In the genomic region with DNA sequence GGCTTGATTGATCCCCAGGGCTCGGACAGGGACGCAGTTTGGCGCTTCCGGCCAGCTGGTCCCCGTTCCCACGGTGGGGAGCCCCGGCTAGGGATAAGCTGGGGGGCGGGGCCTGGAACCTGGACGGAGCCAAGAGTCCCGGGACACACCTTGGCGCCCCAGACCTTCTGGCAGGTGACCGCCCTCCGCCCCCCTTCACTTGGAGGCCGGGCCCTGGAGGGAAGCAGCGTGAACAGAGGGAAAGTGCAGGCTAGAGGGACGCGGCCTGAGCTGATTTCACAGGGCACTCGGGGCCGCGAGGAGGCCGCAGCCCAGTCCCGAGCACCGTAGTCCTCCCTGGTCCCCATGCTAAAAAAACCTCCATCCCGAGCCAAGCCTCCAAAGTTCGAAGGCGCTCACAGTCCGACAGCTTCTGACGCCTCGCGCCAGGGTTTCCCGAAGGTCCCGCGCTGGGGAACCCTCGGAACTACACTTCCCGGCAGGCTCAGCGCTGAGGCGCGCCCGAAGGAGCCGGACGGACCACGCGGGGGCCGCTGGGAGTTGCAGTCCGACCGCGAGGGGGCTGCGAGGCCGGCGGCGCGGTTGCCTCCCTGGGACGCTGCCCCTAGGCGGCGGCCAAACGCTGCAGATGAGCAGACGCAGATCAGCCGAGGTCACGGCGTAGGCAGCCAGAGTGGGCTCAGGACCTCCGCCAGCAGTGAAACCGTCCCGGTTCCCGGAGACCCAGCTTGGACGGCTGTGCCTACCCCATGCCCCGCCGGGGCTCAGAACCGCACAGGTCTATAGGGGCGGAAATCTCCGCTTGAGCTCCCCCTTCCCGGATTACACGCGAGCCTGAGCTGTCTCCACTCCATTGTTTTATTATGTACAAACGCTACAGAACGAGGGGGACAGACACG, we compare ENCODE assay signal across 1 cellular context.
TF ChIP-seq lines count a peak whose summit lies in the region.

A gene with protein sequence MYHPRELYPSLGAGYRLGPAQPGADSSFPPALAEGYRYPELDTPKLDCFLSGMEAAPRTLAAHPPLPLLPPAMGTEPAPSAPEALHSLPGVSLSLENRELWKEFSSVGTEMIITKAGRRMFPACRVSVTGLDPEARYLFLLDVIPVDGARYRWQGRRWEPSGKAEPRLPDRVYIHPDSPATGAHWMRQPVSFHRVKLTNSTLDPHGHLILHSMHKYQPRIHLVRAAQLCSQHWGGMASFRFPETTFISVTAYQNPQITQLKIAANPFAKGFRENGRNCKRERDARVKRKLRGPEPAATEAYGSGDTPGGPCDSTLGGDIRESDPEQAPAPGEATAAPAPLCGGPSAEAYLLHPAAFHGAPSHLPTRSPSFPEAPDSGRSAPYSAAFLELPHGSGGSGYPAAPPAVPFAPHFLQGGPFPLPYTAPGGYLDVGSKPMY (minus strand): TSS at position 451 of the 899 bp plus-strand sequence. CDS start 731 bp downstream, outside the sequence.

TF ChIP-seq in Ishikawa, 13 proteins besides CTCF, POLR2A, EP300 and RAD21 (continued from another document):
- peak; percentile 45 for TF ChIP-seq USF1 (IDR thresholded peaks at IDR 0.05)
- peak; percentile 60; the same call in 1 of the 2 replicates for TF ChIP-seq ZBTB7A (IDR thresholded peaks at IDR 0.05; ENCODE audit: low read depth)
- no peak for TF ChIP-seq YY1 (IDR thresholded peaks at IDR 0.05; ENCODE audit: low read depth)
- peak; percentile 62; the same call in 1 of the 2 replicates for TF ChIP-seq TCF12 (IDR thresholded peaks at IDR 0.05; ENCODE audit: low read depth)
TF ChIP-seq in Ishikawa: peak in this region for 5.
